9 cellular contexts compared by ENCODE assay signal in genomic region chr6:11144393-11144829, GRCh38. TPM values are rescaled to one million over a fixed set of nuclear protein-coding genes. Genes with fewer than 3 reads are reported as not detected.
DNase-seq lines count a peak whose midpoint lies in the region; ATAC-seq, FAIRE-seq and TF ChIP-seq lines count a peak whose summit lies in the region.
"Had no signal": no experiment of that assay in that cellular context is flagged by ENCODE, and none has a peak within 500 bp of the region (broad histone marks: within the 10 kb centered on the region; RNA-seq: fewer than 3 reads in every experiment).

No MANE protein-coding gene starts in this region.

- no peaks in the 10 kb centered on the region for H3K27me3 ChIP-seq in CD4-positive, alpha-beta T cell (ENCODE audit: control insufficient read depth, insufficient read depth, low read length)
- H3K27me3 ChIP-seq in ovary: no peaks in the 10 kb centered on the region
- no peaks in the 10 kb centered on the region for H3K27me3 ChIP-seq in thyroid gland

- H3K4me1 Mint-ChIP-seq in CD4-positive, alpha-beta T cell (ENCODE audit: low read depth): no peaks in the 10 kb centered on the region

- H3K36me3 ChIP-seq in ovary (no peaks in the 10 kb centered on the region), thyroid gland (no peaks in the 10 kb centered on the region)

- intact Hi-C loops in CD4-positive, alpha-beta T cell (cut with DNase I, micrococcal nuclease): loop anchor here (1.0 to 2.0 kb wide), 5 partner anchors 28 to 430 kb away; no protein-coding TSS in a partner anchor
- intact Hi-C loops in ovary (cut with DNase I) (loop anchor here (2.0 to 10.0 kb wide), 2 partner anchors 350 to 352 kb away; no protein-coding TSS in a partner anchor), thyroid gland (cut with DNase I) (loop anchor here (2.0 to 10.0 kb wide), 2 partner anchors 354 to 430 kb away; no protein-coding TSS in a partner anchor)

- DNase-seq in CD4-positive, alpha-beta T cell: peak; percentile 51 to 74 (median 60)
- peak; percentile 84 for DNase-seq in HTR-8/SVneo (ENCODE audit: insufficient read length, low spot score)
- DNase-seq in SHP77 treated with DMSO at 0.1 percent for 48 hours (lab: John Stamatoyannopoulos, UW): peak; percentile 19
- peak; percentile 51 for DNase-seq in activated effector memory CD4-positive, alpha-beta T cell treated with Interleukin-2 at 50 U/mL for 16 hours
- DNase-seq in frontal cortex (ENCODE audit: low spot score in 2 of 2): peak; percentile 39 to 76
- DNase-seq in ovary: peak; percentile 54 to 78 (median 75)
- peak; percentile 77 to 85 for DNase-seq in thyroid gland

- WGBS in ovary, 3 donors: 19 to 22% (median 19%) methylated on average over 6 of the region's 6 CpGs
- WGBS in thyroid gland, 2 donors: 12 to 18% methylated on average over 6 of the region's 6 CpGs

- TF ChIP-seq CTCF in CD4-positive, alpha-beta T cell (IDR thresholded peaks at IDR 0.05): peak; percentile 98
- TF ChIP-seq CTCF in ovary (IDR thresholded peaks at IDR 0.05) (peak; percentile 53 to 72 (median 63)), thyroid gland (IDR thresholded peaks at IDR 0.05) (peak; percentile 69 to 99 (median 90))

- no peaks in the 10 kb centered on the region for H3K36me3 Mint-ChIP-seq in CD4-positive, alpha-beta T cell (ENCODE audit: low read depth)

- POLR2A ChIA-PET in CD4-positive, alpha-beta T cell (lab: Charles Lee): no interaction called here

- H3K27ac Mint-ChIP-seq in CD4-positive, alpha-beta T cell: no peak overlapping the region

- no peak for TF ChIP-seq EP300 in ovary (IDR thresholded peaks at IDR 0.05)

- H3K9me3 ChIP-seq in CD4-positive, alpha-beta T cell (ENCODE audit: control insufficient read depth, low read length): no peaks in the 10 kb centered on the region
- H3K9me3 ChIP-seq in ovary (no peaks in the 10 kb centered on the region), thyroid gland (no peaks in the 10 kb centered on the region)

- TF ChIP-seq POLR2A in ovary (IDR thresholded peaks at IDR 0.05) (no peak), thyroid gland (IDR thresholded peaks at IDR 0.05) (no peak)

- no peak overlapping the region for H3K4me3 Mint-ChIP-seq in CD4-positive, alpha-beta T cell

- H3K4me1 ChIP-seq in ovary (ENCODE audit: insufficient read depth) (no peaks in the 10 kb centered on the region), thyroid gland (no peaks in the 10 kb centered on the region)

- no peaks in the 10 kb centered on the region for H3K9me3 Mint-ChIP-seq in CD4-positive, alpha-beta T cell

- H3K4me3 ChIP-seq in ovary (no peak overlapping the region), thyroid gland (replicated peaks in 1 of 3) (no peak overlapping the region)
- H3K4me3 ChIP-seq: SK-N-MC had no signal

- FAIRE-seq in HTR-8/SVneo (lab: Jason Lieb, UNC) (peak; percentile 94), frontal cortex (lab: Jason Lieb, UNC) (peak; percentile 68)

- peak; percentile 73 for ATAC-seq in CD4-positive, alpha-beta T cell (ENCODE audit: poor library complexity)
- ATAC-seq in GM19395 (IDR thresholded peaks at IDR 0.05; ENCODE audit: unreplicated experiment): peak; percentile 88

- CTCF ChIA-PET in CD4-positive, alpha-beta T cell (lab: Charles Lee): interaction anchor here (0.6 to 2.3 kb wide), 11 partner anchors 9 to 431 kb away, joined by 3 to 28 read pairs (median 4); no protein-coding TSS in a partner anchor

- no peaks in the 10 kb centered on the region for H3K27me3 Mint-ChIP-seq in CD4-positive, alpha-beta T cell

- H3K27ac ChIP-seq in CD4-positive, alpha-beta T cell (ENCODE audit: low read depth, low read length): no peak overlapping the region
- H3K27ac ChIP-seq in ovary (no peak overlapping the region), thyroid gland (no peak overlapping the region)
- H3K27ac ChIP-seq: SK-N-MC had no signal

RNA-seq across cellular contexts. Expression of gene ERVFRD-1, which starts 32.9 kb away (rescaled TPM):
- total RNA-seq in CD4-positive, alpha-beta T cell: not detected
- total RNA-seq in frontal cortex (not detected), ovary (under 1 TPM in 2 of 7 donors, not detected in 5; 0.05 to 0.12 TPM), thyroid gland (not detected)
- polyA plus RNA-seq in ovary: under 1 TPM in 1 of 2 donors, not detected in 1; 0.78 TPM

RNA-seq across cellular contexts. Expression of gene SMIM13, which starts 50.8 kb away (rescaled TPM):
- 1 to 10 TPM; 3.0 to 4.6 TPM for total RNA-seq in CD4-positive, alpha-beta T cell
- total RNA-seq in frontal cortex (133 TPM), ovary (1 to 10 TPM; 5.3 to 8.4 (median 6.2) TPM), thyroid gland (1 to 10 TPM; 5.3 to 7.8 (median 7.1) TPM)
- polyA plus RNA-seq in ovary: 1 to 10 TPM; 3.6 to 5.8 TPM

Comparison
In these comparisons a context has a peak if more than half of its experiments do, and no peak if none do; other contexts are left out.
1. DNase-seq: peak in every context shown above with its lines; median percentile 84 in HTR-8/SVneo; 81 in thyroid gland; 75 in ovary; 60 in CD4-positive, alpha-beta T cell; 58 in frontal cortex; 51 in activated effector memory CD4-positive, alpha-beta T cell treated with Interleukin-2 at 50 U/mL for 16 hours; 19 in SHP77 treated with DMSO at 0.1 percent for 48 hours.
2. RNA of gene SMIM13, which starts 50.8 kb away (total RNA-seq): 133 TPM in frontal cortex (single experiment); 5.3 to 7.8 TPM in thyroid gland, 5.3 to 8.4 TPM in ovary and 3.0 to 4.6 TPM in CD4-positive, alpha-beta T cell; every median in the first group is over 10 times any median in the second.
3. Peak in every context shown above with its lines, with median percentiles within 50 percentile points of each other: CTCF ChIP-seq.